Comparison of ENCODE assay signal across 19 cellular contexts in genomic region chr10:98528785-98529183, GRCh38.
DNase-seq lines count a peak whose midpoint lies in the region; ATAC-seq, FAIRE-seq and TF ChIP-seq lines count a peak whose summit lies in the region.
"Had no signal": no experiment of that assay in that cellular context is flagged by ENCODE, and none has a peak within 500 bp of the region (broad histone marks: within the 10 kb centered on the region; RNA-seq: fewer than 3 reads in every experiment).

No MANE protein-coding gene starts in this region.

- CTCF ChIA-PET in endothelial cell of umbilical vein (lab: Charles Lee) = no interaction called here

- no peak overlapping the region for H3K4me2 ChIP-seq in endothelial cell of umbilical vein (ENCODE audit: insufficient read depth, low read length)
- no peak overlapping the region for H3K4me2 ChIP-seq in mesenchymal stem cell (ENCODE audit: low read length, poor library complexity, severe bottlenecking)
- H3K4me2 ChIP-seq: BLaER1 treated with 17β-estradiol and CSF1 and Interleukin-3, amounts not matched to agents 10 nM and 100 nM had no signal

- no peak overlapping the region for H3K4me3 Mint-ChIP-seq in HFFc6
- H3K4me3 Mint-ChIP-seq in activated naive CD8-positive, alpha-beta T cell treated with anti-CD3 and anti-CD28 coated beads for 36 hours = no peak overlapping the region
- H3K4me3 Mint-ChIP-seq: CD4-positive, alpha-beta T cell had no signal

- H3K23ac ChIP-seq in mesenchymal stem cell (ENCODE audit: low read length in 2 of 2) = no peak overlapping the region

- peak overlapping the region; percentile 5 for H2BK120ac ChIP-seq in mesenchymal stem cell (ENCODE audit: low read depth, low read length)

- no TSS peak for BruUV-seq in endothelial cell of umbilical vein (replicated peaks; lab: Mats Ljungman, UMichigan)

- H3K4me1 Mint-ChIP-seq in HFFc6 (ENCODE audit: low read depth) = peaks cover 10% of the 10 kb centered on the region
- no peaks in the 10 kb centered on the region for H3K4me1 Mint-ChIP-seq in activated naive CD8-positive, alpha-beta T cell treated with anti-CD3 and anti-CD28 coated beads for 36 hours

- no peak for TF ChIP-seq POLR2A in endothelial cell of umbilical vein (IDR thresholded peaks at IDR 0.05; ENCODE audit: low read depth, low read length)

- H4K91ac ChIP-seq in mesenchymal stem cell (ENCODE audit: low read length) = no peak overlapping the region

- H2AFZ ChIP-seq in endothelial cell of umbilical vein (ENCODE audit: low read depth, low read length) (no peak overlapping the region), mesenchymal stem cell (ENCODE audit: low read depth, low read length) (no peak overlapping the region)

- no peaks in the 10 kb centered on the region for H3K9me3 Mint-ChIP-seq in HFFc6
- no peaks in the 10 kb centered on the region for H3K9me3 Mint-ChIP-seq in activated naive CD8-positive, alpha-beta T cell treated with anti-CD3 and anti-CD28 coated beads for 36 hours
- H3K9me3 Mint-ChIP-seq: CD4-positive, alpha-beta T cell had no signal

- dilution Hi-C loops in endothelial cell of umbilical vein (cut with MboI; ENCODE audit: extremely low pct_ligation_motif_present, low sequenced_read_pairs) = no loop called here

- H3K9me3 ChIP-seq in endothelial cell of umbilical vein (replicated peaks; ENCODE audit: control insufficient read depth, insufficient read depth, low read length) = no peaks in the 10 kb centered on the region
- no peaks in the 10 kb centered on the region for H3K9me3 ChIP-seq in mesenchymal stem cell (ENCODE audit: control insufficient read depth, low read length)
- H3K9me3 ChIP-seq: BLaER1 treated with 17β-estradiol and CSF1 and Interleukin-3, amounts not matched to agents 10 nM and 100 nM; Peyer's patch had no signal

- TF ChIP-seq CTCF in HFFc6 (IDR thresholded peaks at IDR 0.05) (no peak), endothelial cell of umbilical vein (IDR thresholded peaks at IDR 0.05; ENCODE audit: extremely low read depth in 1 of 2, insufficient read depth in 1 of 2, low read depth in 1 of 2, low read length in 2 of 2) (no peak)

- ATAC-seq in GM18861 (IDR thresholded peaks at IDR 0.05; ENCODE audit: unreplicated experiment) = no peak
- ATAC-seq: HepG2 had no signal

- WGBS in mesenchymal stem cell = 100% methylated on average over 9 of the region's 9 CpGs

- no peak overlapping the region for H4K8ac ChIP-seq in mesenchymal stem cell (ENCODE audit: low read length)

- DNase-seq in AG20443 (ENCODE audit: low spot score) (peak; percentile 35), HFFc6 (no peak), endothelial cell of umbilical vein (ENCODE audit: low read depth, low spot score) (no peak), mesenchymal stem cell (no peak), NCI-H1694 treated with DMSO at 0.1 percent for 48 hours (lab: John Stamatoyannopoulos, UW) (no peak), caudate nucleus (lab: John Stamatoyannopoulos, UW) (no peak)
- no peak for DNase-seq in activated naive CD8-positive, alpha-beta T cell treated with anti-CD3 and anti-CD28 coated beads for 36 hours
- DNase-seq: AML-193; CD4-positive, alpha-beta T cell; Karpas-422; NCI-H2227 treated with DMSO at 0.1 percent for 48 hours; NCI-H526 treated with DMSO at 0.1 percent for 48 hours; Peyer's patch; SHP77 treated with DMSO at 0.1 percent for 48 hours had no signal

- H3K4me3 ChIP-seq in endothelial cell of umbilical vein (replicated peaks in 1 of 3; ENCODE audit: insufficient read depth in 1 of 3, low read depth in 1 of 3, low read length in 3 of 3) = no peak overlapping the region
- no peak overlapping the region for H3K4me3 ChIP-seq in mesenchymal stem cell (ENCODE audit: insufficient read depth in 1 of 2, low read depth in 1 of 2, low read length in 2 of 2)
- H3K4me3 ChIP-seq: BLaER1 treated with 17β-estradiol and CSF1 and Interleukin-3, amounts not matched to agents 10 nM and 100 nM; Peyer's patch had no signal

- H3K27ac ChIP-seq in endothelial cell of umbilical vein (ENCODE audit: insufficient read depth, low read depth, low read length) (peak overlapping the region; percentile 44), mesenchymal stem cell (ENCODE audit: low read length, poor library complexity, severe bottlenecking) (no peak overlapping the region), caudate nucleus (ENCODE audit: low read depth, low read length) (no peak overlapping the region)
- H3K27ac ChIP-seq: BLaER1 treated with 17β-estradiol and CSF1 and Interleukin-3, amounts not matched to agents 10 nM and 100 nM had no signal

- H3K14ac ChIP-seq in mesenchymal stem cell (ENCODE audit: low read length in 2 of 2) = no peak overlapping the region

- H3K9me1 ChIP-seq in endothelial cell of umbilical vein (replicated peaks; ENCODE audit: control insufficient read depth, extremely low read depth, insufficient read depth, low read length) = no peaks in the 10 kb centered on the region

- H3K4me1 ChIP-seq in endothelial cell of umbilical vein (ENCODE audit: control insufficient read depth, extremely low read depth, insufficient read depth, low read length) (peaks cover 10% of the 10 kb centered on the region), mesenchymal stem cell (ENCODE audit: control insufficient read depth, insufficient read depth, low read depth, low read length) (no peaks in the 10 kb centered on the region)
- H3K4me1 ChIP-seq: BLaER1 treated with 17β-estradiol and CSF1 and Interleukin-3, amounts not matched to agents 10 nM and 100 nM; Peyer's patch had no signal

- H3K9ac ChIP-seq in endothelial cell of umbilical vein (replicated peaks; ENCODE audit: extremely low read depth, insufficient read depth, low read length) = no peak overlapping the region
- H3K9ac ChIP-seq in mesenchymal stem cell (ENCODE audit: low read length) = no peak overlapping the region
- H3K9ac ChIP-seq: BLaER1 treated with 17β-estradiol and CSF1 and Interleukin-3, amounts not matched to agents 10 nM and 100 nM had no signal

- H3K4ac ChIP-seq in mesenchymal stem cell (ENCODE audit: low read depth in 1 of 2, low read length in 2 of 2) = no peak overlapping the region

- no peaks in the 10 kb centered on the region for H3K36me3 Mint-ChIP-seq in HFFc6 (ENCODE audit: low read depth)
- no peaks in the 10 kb centered on the region for H3K36me3 Mint-ChIP-seq in activated naive CD8-positive, alpha-beta T cell treated with anti-CD3 and anti-CD28 coated beads for 36 hours

- no peak overlapping the region for H2BK12ac ChIP-seq in mesenchymal stem cell (ENCODE audit: low read length in 2 of 2)

- no peak overlapping the region for H3K18ac ChIP-seq in mesenchymal stem cell (ENCODE audit: low read depth in 1 of 2, low read length in 2 of 2)

- H2AK5ac ChIP-seq in mesenchymal stem cell (ENCODE audit: low read length, severe bottlenecking) = no peak overlapping the region

- H3K27ac Mint-ChIP-seq in HFFc6 = peak overlapping the region; percentile 35; the same call in 1 of the 2 replicates
- no peak overlapping the region for H3K27ac Mint-ChIP-seq in activated naive CD8-positive, alpha-beta T cell treated with anti-CD3 and anti-CD28 coated beads for 36 hours
- H3K27ac Mint-ChIP-seq: CD4-positive, alpha-beta T cell had no signal

- H3K27me3 Mint-ChIP-seq in HFFc6 (ENCODE audit: insufficient read depth) = no peaks in the 10 kb centered on the region
- H3K27me3 Mint-ChIP-seq in activated naive CD8-positive, alpha-beta T cell treated with anti-CD3 and anti-CD28 coated beads for 36 hours = peaks cover 4% of the 10 kb centered on the region

- no peaks in the 10 kb centered on the region for H3K79me2 ChIP-seq in endothelial cell of umbilical vein (ENCODE audit: control insufficient read depth, insufficient read depth, low read length)

- H3K79me1 ChIP-seq in mesenchymal stem cell (replicated peaks; ENCODE audit: low read length, poor library complexity, severe bottlenecking) = no peaks in the 10 kb centered on the region

- H3K27me3 ChIP-seq in endothelial cell of umbilical vein (ENCODE audit: control insufficient read depth in 2 of 2, insufficient read depth in 2 of 2, low read length in 2 of 2) (no peaks in the 10 kb centered on the region), mesenchymal stem cell (ENCODE audit: control insufficient read depth in 1 of 2, insufficient read depth in 1 of 2, low read length in 2 of 2) (peaks cover 0 to 4% of the 10 kb centered on the region in 2 experiments)
- H3K27me3 ChIP-seq: BLaER1 treated with 17β-estradiol and CSF1 and Interleukin-3, amounts not matched to agents 10 nM and 100 nM; Peyer's patch had no signal

- FAIRE-seq in endothelial cell of umbilical vein (lab: Jason Lieb, UNC) = no peak
- FAIRE-seq: D721Med, H1, HepG2 had no signal

- POLR2A ChIA-PET in endothelial cell of umbilical vein (lab: Charles Lee) = no interaction called here

- H4K20me1 ChIP-seq in endothelial cell of umbilical vein (replicated peaks; ENCODE audit: control insufficient read depth, extremely low read depth, insufficient read depth, low read length) = no peaks in the 10 kb centered on the region
- H4K20me1 ChIP-seq: BLaER1 treated with 17β-estradiol and CSF1 and Interleukin-3, amounts not matched to agents 10 nM and 100 nM had no signal

- intact Hi-C loops in endothelial cell of umbilical vein (cut with micrococcal nuclease) = loop anchor here (1.0 kb wide), 1 partner anchor 28 kb away; no protein-coding TSS in a partner anchor

- H2BK15ac ChIP-seq in mesenchymal stem cell (ENCODE audit: low read depth, poor library complexity, severe bottlenecking) = no peak overlapping the region

- no peaks in the 10 kb centered on the region for H3K36me3 ChIP-seq in endothelial cell of umbilical vein (ENCODE audit: control insufficient read depth in 2 of 2, extremely low read depth in 1 of 2, insufficient read depth in 2 of 2, low read length in 2 of 2)
- H3K36me3 ChIP-seq in mesenchymal stem cell (ENCODE audit: control insufficient read depth in 1 of 2, insufficient read depth in 2 of 2, low read depth in 1 of 2, low read length in 2 of 2) = no peaks in the 10 kb centered on the region
- H3K36me3 ChIP-seq: BLaER1 treated with 17β-estradiol and CSF1 and Interleukin-3, amounts not matched to agents 10 nM and 100 nM; Peyer's patch had no signal

- no peak overlapping the region for H2BK5ac ChIP-seq in mesenchymal stem cell (ENCODE audit: low read depth, low read length, poor library complexity, severe bottlenecking)

TF ChIP-seq in endothelial cell of umbilical vein, 7 proteins besides CTCF, POLR2A, EP300 and RAD21 (continues in another document):
- TF ChIP-seq FOS (IDR thresholded peaks at IDR 0.05; ENCODE audit: borderline replicate concordance, insufficient read depth, low read length) (no peak), MYC (IDR thresholded peaks at IDR 0.05; ENCODE audit: low read depth, low read length) (no peak), GATA2 (IDR thresholded peaks at IDR 0.05; ENCODE audit: insufficient read depth, insufficient read length, low read depth, low read length) (no peak), POLR2AphosphoS5 (IDR thresholded peaks at IDR 0.05; ENCODE audit: insufficient read depth, low read depth, low read length) (no peak), MAX (IDR thresholded peaks at IDR 0.05; ENCODE audit: insufficient read depth, insufficient read length) (no peak), JUN (IDR thresholded peaks at IDR 0.05; ENCODE audit: borderline replicate concordance, insufficient read depth, insufficient read length, low read depth) (no peak)
